In genomic region chr13:110447801-110448200, GRCh38 we compare ENCODE assay signal across 24 cellular contexts.
DNase-seq lines count a peak whose midpoint lies in the region; ATAC-seq and TF ChIP-seq lines count a peak whose summit lies in the region.
"Had no signal": no experiment of that assay in that cellular context is flagged by ENCODE, and none has a peak within 500 bp of the region (broad histone marks: within the 10 kb centered on the region; RNA-seq: fewer than 3 reads in every experiment).

No MANE protein-coding gene starts in this region.

- no peaks in the 10 kb centered on the region for H3K9me3 Mint-ChIP-seq in nephron
- H3K9me3 Mint-ChIP-seq: activated CD4-positive, alpha-beta memory T cell treated with anti-CD3 and anti-CD28 coated beads for 36 hours; activated naive CD8-positive, alpha-beta T cell treated with anti-CD3 and anti-CD28 coated beads, Interleukin-2, amount 10 ng/mL, durations not matched to agents 7 days and 5 days; stimulated activated naive CD8-positive, alpha-beta T cell treated with anti-CD3 and anti-CD28 coated beads, Interleukin-15, Interleukin-2, amounts not matched to agents 100 ng/mL and 50 ng/mL, for 24 hours; type B pancreatic cell had no signal

- ATAC-seq in heart left ventricle (no peak), GM18520 (IDR thresholded peaks at IDR 0.05; ENCODE audit: unreplicated experiment) (no peak)
- ATAC-seq: GM12878, K562, left lobe of liver had no signal

- H3K4me3 ChIP-seq in cardiac muscle cell (no peak overlapping the region), heart left ventricle (no peak overlapping the region), epithelial cell of esophagus (ENCODE audit: low read length) (no peak overlapping the region), uterus (no peak overlapping the region)
- H3K4me3 ChIP-seq: GM12878, K562 had no signal

- peaks cover 13% of the 10 kb centered on the region for H3K4me1 Mint-ChIP-seq in nephron

- H3K27me3 Mint-ChIP-seq in nephron (ENCODE audit: low read depth), result no peaks in the 10 kb centered on the region
- H3K27me3 Mint-ChIP-seq: type B pancreatic cell had no signal

- peaks cover 7% of the 10 kb centered on the region for H3K36me3 ChIP-seq in cardiac muscle cell
- H3K36me3 ChIP-seq in heart left ventricle, result peaks cover 0 to 100% (median 73%) of the 10 kb centered on the region in 9 donors
- H3K36me3 ChIP-seq in uterus, result no peaks in the 10 kb centered on the region

- peaks cover 8% of the 10 kb centered on the region for H3K4me1 ChIP-seq in cardiac muscle cell (ENCODE audit: low read depth)
- peaks cover 0 to 10% (median 1%) of the 10 kb centered on the region in 12 donors for H3K4me1 ChIP-seq in heart left ventricle
- no peaks in the 10 kb centered on the region for H3K4me1 ChIP-seq in uterus

- 76 to 93% (median 77%) methylated on average over 9 of the region's 9 CpGs for WGBS in heart left ventricle, 4 donors

- intact Hi-C loops in heart left ventricle (cut with DNase I), result loop anchor here in 1 of 10 donors (10.0 kb wide), 1 partner anchor 223 kb away; no protein-coding TSS in a partner anchor
- intact Hi-C loops in uterus (cut with DNase I; ENCODE audit: low total_unique reads), result loop anchor here (5.0 kb wide), 1 partner anchor 226 kb away; no protein-coding TSS in a partner anchor

- H3K27me3 ChIP-seq in cardiac muscle cell, result no peaks in the 10 kb centered on the region
- no peaks in the 10 kb centered on the region for H3K27me3 ChIP-seq in heart left ventricle
- no peaks in the 10 kb centered on the region for H3K27me3 ChIP-seq in uterus

- TF ChIP-seq POLR2A in heart left ventricle (IDR thresholded peaks at IDR 0.05) (no peak), uterus (IDR thresholded peaks at IDR 0.05) (no peak)

- TF ChIP-seq CTCF in cardiac muscle cell (IDR thresholded peaks at IDR 0.05; ENCODE audit: low read depth, low read length) (no peak), heart left ventricle (IDR thresholded peaks at IDR 0.05) (no peak), epithelial cell of esophagus (IDR thresholded peaks at IDR 0.05; ENCODE audit: insufficient read depth, low read depth, low read length, missing control alignments) (no peak), nephron (IDR thresholded peaks at IDR 0.05; ENCODE audit: unreplicated experiment in 3 of 3) (no peak), uterus (IDR thresholded peaks at IDR 0.05) (no peak)

- H3K27ac Mint-ChIP-seq in nephron, result peak overlapping the region in 2 of 3 experiments; percentile 28 to 91
- H3K27ac Mint-ChIP-seq: activated CD4-positive, alpha-beta memory T cell treated with anti-CD3 and anti-CD28 coated beads for 36 hours; activated naive CD8-positive, alpha-beta T cell treated with anti-CD3 and anti-CD28 coated beads, Interleukin-2, amount 10 ng/mL, durations not matched to agents 7 days and 5 days; B cell; stimulated activated naive CD8-positive, alpha-beta T cell treated with anti-CD3 and anti-CD28 coated beads, Interleukin-15, Interleukin-2, amounts not matched to agents 100 ng/mL and 50 ng/mL, for 24 hours had no signal

- H3K9me3 ChIP-seq in cardiac muscle cell (ENCODE audit: low read depth) (no peaks in the 10 kb centered on the region), heart left ventricle (no peaks in the 10 kb centered on the region), uterus (no peaks in the 10 kb centered on the region)

- H3K36me3 Mint-ChIP-seq in nephron (ENCODE audit: low read depth), result peaks cover 38% of the 10 kb centered on the region
- H3K36me3 Mint-ChIP-seq: activated CD4-positive, alpha-beta memory T cell treated with anti-CD3 and anti-CD28 coated beads for 36 hours; activated naive CD8-positive, alpha-beta T cell treated with anti-CD3 and anti-CD28 coated beads, Interleukin-2, amount 10 ng/mL, durations not matched to agents 7 days and 5 days had no signal

- no peak overlapping the region for H3K4me3 Mint-ChIP-seq in nephron
- H3K4me3 Mint-ChIP-seq: activated CD4-positive, alpha-beta memory T cell treated with anti-CD3 and anti-CD28 coated beads for 36 hours; activated naive CD8-positive, alpha-beta T cell treated with anti-CD3 and anti-CD28 coated beads, Interleukin-2, amount 10 ng/mL, durations not matched to agents 7 days and 5 days; B cell; stimulated activated naive CD8-positive, alpha-beta T cell treated with anti-CD3 and anti-CD28 coated beads, Interleukin-15, Interleukin-2, amounts not matched to agents 100 ng/mL and 50 ng/mL, for 24 hours; type B pancreatic cell had no signal

- peak overlapping the region; percentile 35 for H3K27ac ChIP-seq in cardiac muscle cell
- H3K27ac ChIP-seq in heart left ventricle, result peak overlapping the region in 1 of 12 donors; percentile 46
- H3K27ac ChIP-seq in uterus, result peak overlapping the region; percentile 9 to 17

- no peak for DNase-seq in cardiac muscle cell (ENCODE audit: low read depth in 1 of 2, low spot score in 1 of 2)
- no peak for DNase-seq in heart left ventricle
- peak; percentile 14 for DNase-seq in epithelial cell of esophagus (ENCODE audit: low read depth)
- peak in 1 of 2 donors; percentile 8 for DNase-seq in uterus
- DNase-seq in occipital lobe (lab: John Stamatoyannopoulos, UW), result no peak
- no peak for DNase-seq in NCI-H1092 treated with DMSO at 0.1 percent for 48 hours (lab: John Stamatoyannopoulos, UW)
- DNase-seq: activated CD4-positive, alpha-beta memory T cell treated with anti-CD3 and anti-CD28 coated beads for 36 hours; activated effector memory CD4-positive, alpha-beta T cell treated with Interleukin-2 at 50 U/mL for 16 hours; activated naive CD8-positive, alpha-beta T cell treated with anti-CD3 and anti-CD28 coated beads, Interleukin-2, amount 10 ng/mL, durations not matched to agents 7 days and 5 days; DMS79; MM.1S; NCI-H146; NCI-H2171; NCI-H526; stimulated activated CD4-positive, alpha-beta T cell treated with anti-CD3 and anti-CD28 coated beads, Interleukin-12 subunit alpha, Interleukin-12 subunit beta, amount 100 ng/mL, for 4 hours; T-helper 9 cell had no signal
